In the genomic region with DNA sequence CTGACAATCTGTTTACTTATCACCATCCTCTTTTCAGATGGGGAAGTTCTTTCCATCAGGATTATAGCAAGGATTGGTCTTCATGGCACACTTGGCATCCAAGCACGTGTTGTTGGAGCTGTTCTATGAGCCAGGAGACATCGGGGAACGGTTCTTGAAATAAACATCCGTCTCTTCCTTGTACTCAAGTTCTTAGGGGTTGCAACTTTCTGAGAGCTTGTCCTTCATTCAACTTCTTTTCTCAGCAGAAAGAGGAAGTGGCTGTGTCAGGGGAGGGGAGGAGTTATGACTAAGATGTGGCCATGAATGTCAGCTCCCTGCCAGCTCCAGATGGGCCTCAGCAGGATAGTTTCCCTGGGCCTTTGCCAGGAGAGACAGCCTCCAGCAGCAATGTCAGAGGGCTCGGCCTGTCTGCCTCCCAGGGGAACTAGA, we compare ENCODE assay signal across 8 cellular contexts. TPM values are rescaled to one million over a fixed set of nuclear protein-coding genes. Genes with fewer than 3 reads are reported as not detected.
DNase-seq lines count a peak whose midpoint lies in the region; ATAC-seq and TF ChIP-seq lines count a peak whose summit lies in the region.
"Not testable (repeated sequence)": the region's sequence is repeated elsewhere in the genome, so short reads cannot be mapped to it uniquely, and the experiment has no call there.

No MANE protein-coding gene starts in this region.

- H3K9ac ChIP-seq in GM23248, result not testable (repeated sequence)
- H3K9ac ChIP-seq in OCI-LY3 (ENCODE audit: low read length), result peak overlapping the region; percentile 49; the same call in 1 of the 2 replicates

- DNase-seq in GM23248, result peak; percentile 74
- not testable (repeated sequence) for DNase-seq in activated T-helper 1 cell treated with anti-CD3 and anti-CD28 coated beads, Interleukin-12 subunit alpha, Interleukin-12 subunit beta, Interleukin-2, Interleukin-4 antibody, amounts not matched to agents 30 ng/mL and 10 ng/mL and 1 ng/mL, durations not matched to agents 14 hours and 24 hours and 36 hours (ENCODE audit: low spot score); natural killer cell; vagina (ENCODE audit: extremely low spot score in 2 of 2)
- peak; percentile 67 for DNase-seq in fibroblast of peridontal ligament (ENCODE audit: extremely low read depth)

- H2AFZ ChIP-seq in GM23248, result peak overlapping the region; percentile 69
- H2AFZ ChIP-seq in OCI-LY3 (ENCODE audit: low read depth, low read length), result not testable (repeated sequence)

- H3K4me1 ChIP-seq in GM23248 (ENCODE audit: insufficient read depth); OCI-LY3 (ENCODE audit: low read length); vagina: not testable (repeated sequence)

- intact Hi-C loops in activated T-helper 1 cell treated with anti-CD3 and anti-CD28 coated beads, Interleukin-12 subunit alpha, Interleukin-12 subunit beta, Interleukin-2, Interleukin-4 antibody, amounts not matched to agents 30 ng/mL and 10 ng/mL and 1 ng/mL, durations not matched to agents 14 hours and 24 hours and 36 hours (cut with micrococcal nuclease); natural killer cell (cut with micrococcal nuclease); vagina (cut with DNase I): not testable (repeated sequence)

- WGBS in GM23248 (ENCODE audit: low coverage in 1 of 2, low lambda C conversion rate in 2 of 2, missing lambda C conversion rate in 2 of 2), 2 experiments, result 0 to 1% methylated on average over 4 to 5 of the region's 5 CpGs

- H3K4me3 Mint-ChIP-seq in activated T-helper 1 cell treated with anti-CD3 and anti-CD28 coated beads, Interleukin-12 subunit alpha, Interleukin-12 subunit beta, Interleukin-2, Interleukin-4 antibody, amounts not matched to agents 30 ng/mL and 10 ng/mL and 1 ng/mL, durations not matched to agents 14 hours and 24 hours and 36 hours; natural killer cell: not testable (repeated sequence)

- H3K4me1 Mint-ChIP-seq in activated T-helper 1 cell treated with anti-CD3 and anti-CD28 coated beads, Interleukin-12 subunit alpha, Interleukin-12 subunit beta, Interleukin-2, Interleukin-4 antibody, amounts not matched to agents 30 ng/mL and 10 ng/mL and 1 ng/mL, durations not matched to agents 14 hours and 24 hours and 36 hours (ENCODE audit: low read depth); natural killer cell: not testable (repeated sequence)

- not testable (repeated sequence) for H3K36me3 ChIP-seq in GM23248 (ENCODE audit: low read depth); OCI-LY3 (replicated peaks; ENCODE audit: low read depth, low read length); vagina

- not testable (repeated sequence) for H4K20me1 ChIP-seq in GM23248 (ENCODE audit: insufficient read depth); OCI-LY3 (ENCODE audit: insufficient read depth, low read length)

- not testable (repeated sequence) for TF ChIP-seq CTCF in OCI-LY3 (IDR thresholded peaks at IDR 0.05; ENCODE audit: low read depth, low read length); natural killer cell (IDR thresholded peaks at IDR 0.05); vagina (IDR thresholded peaks at IDR 0.05)

- H3K9me3 ChIP-seq in GM23248 (ENCODE audit: low read depth); OCI-LY3 (ENCODE audit: insufficient read depth, low read length); vagina: not testable (repeated sequence)

- H3K4me3 ChIP-seq in GM23248, vagina: not testable (repeated sequence)
- peak overlapping the region; percentile 20; the same call in 1 of the 2 replicates for H3K4me3 ChIP-seq in OCI-LY3 (ENCODE audit: low read length)

- in situ Hi-C loops in GM23248 (cut with MboI), result not testable (repeated sequence)

- peak overlapping the region; percentile 68 for H3K4me2 ChIP-seq in GM23248 (ENCODE audit: unreplicated experiment)
- H3K4me2 ChIP-seq in OCI-LY3 (ENCODE audit: low read length), result peak overlapping the region; percentile 51

- not testable (repeated sequence) for H3K9me2 ChIP-seq in GM23248 (ENCODE audit: insufficient read depth)

- TF ChIP-seq POLR2A in vagina (IDR thresholded peaks at IDR 0.05), result not testable (repeated sequence)

- ATAC-seq in GM18498 (IDR thresholded peaks at IDR 0.05; ENCODE audit: unreplicated experiment) (peak; percentile 88), HG03520 (IDR thresholded peaks at IDR 0.05; ENCODE audit: unreplicated experiment) (peak; percentile 88), natural killer cell (peak; percentile 77 to 82 (median 79))

- not testable (repeated sequence) for H3K27me3 Mint-ChIP-seq in activated T-helper 1 cell treated with anti-CD3 and anti-CD28 coated beads, Interleukin-12 subunit alpha, Interleukin-12 subunit beta, Interleukin-2, Interleukin-4 antibody, amounts not matched to agents 30 ng/mL and 10 ng/mL and 1 ng/mL, durations not matched to agents 14 hours and 24 hours and 36 hours (ENCODE audit: insufficient read depth); natural killer cell (ENCODE audit: low read depth in 2 of 2)

- not testable (repeated sequence) for H3K79me2 ChIP-seq in GM23248 (ENCODE audit: insufficient read depth); OCI-LY3 (ENCODE audit: low read length)

- H3F3A ChIP-seq in GM23248 (ENCODE audit: insufficient read depth), result not testable (repeated sequence)

- H3K36me3 Mint-ChIP-seq in activated T-helper 1 cell treated with anti-CD3 and anti-CD28 coated beads, Interleukin-12 subunit alpha, Interleukin-12 subunit beta, Interleukin-2, Interleukin-4 antibody, amounts not matched to agents 30 ng/mL and 10 ng/mL and 1 ng/mL, durations not matched to agents 14 hours and 24 hours and 36 hours (ENCODE audit: low read depth); natural killer cell: not testable (repeated sequence)

- not testable (repeated sequence) for H3K9me3 Mint-ChIP-seq in activated T-helper 1 cell treated with anti-CD3 and anti-CD28 coated beads, Interleukin-12 subunit alpha, Interleukin-12 subunit beta, Interleukin-2, Interleukin-4 antibody, amounts not matched to agents 30 ng/mL and 10 ng/mL and 1 ng/mL, durations not matched to agents 14 hours and 24 hours and 36 hours; natural killer cell

- H3K27ac Mint-ChIP-seq in activated T-helper 1 cell treated with anti-CD3 and anti-CD28 coated beads, Interleukin-12 subunit alpha, Interleukin-12 subunit beta, Interleukin-2, Interleukin-4 antibody, amounts not matched to agents 30 ng/mL and 10 ng/mL and 1 ng/mL, durations not matched to agents 14 hours and 24 hours and 36 hours, result peak overlapping the region; percentile 75
- H3K27ac Mint-ChIP-seq in natural killer cell, result peak overlapping the region in 1 of 2 donors; percentile 71

- H3K27me3 ChIP-seq in GM23248 (replicated peaks; ENCODE audit: insufficient read depth); OCI-LY3 (ENCODE audit: low read depth, low read length); vagina: not testable (repeated sequence)

- H3K27ac ChIP-seq in GM23248, result peak overlapping the region; percentile 60
- peak overlapping the region; percentile 60 for H3K27ac ChIP-seq in OCI-LY3 (ENCODE audit: low read length)
- H3K27ac ChIP-seq in vagina, result peak overlapping the region; percentile 44

RNA-seq across cellular contexts. Expression of a gene that starts 15.9 kb away (rescaled TPM):
- total RNA-seq in GM23248 (2014; rRNA removed; shearing (Covaris generic)), result 3.8 and 4.3 TPM in 2 replicates
- polyA plus RNA-seq in GM23248 (2016; fragmentation: Nextera tagmentation; extraction: Ambion mirVana), result 9.4 and 9.7 TPM in 2 replicates
- 26.4 and 28.0 TPM in 2 replicates for total RNA-seq in activated T-helper 1 cell treated with anti-CD3 and anti-CD28 coated beads, Interleukin-12 subunit alpha, Interleukin-12 subunit beta, Interleukin-2, Interleukin-4 antibody, amounts not matched to agents 30 ng/mL and 10 ng/mL and 1 ng/mL, durations not matched to agents 14 hours and 24 hours and 36 hours
- total RNA-seq in natural killer cell, result 10 to 100 TPM; 32.3 to 48.3 (median 40.5) TPM
- 78.3 TPM for total RNA-seq in vagina

RNA-seq across cellular contexts. Expression of a gene that starts 20.8 kb away (rescaled TPM):
- 4.5 and 5.3 TPM in 2 replicates for total RNA-seq in GM23248 (2014; rRNA removed; shearing (Covaris generic))
- 4.9 and 5.6 TPM in 2 replicates for polyA plus RNA-seq in GM23248 (2016; fragmentation: Nextera tagmentation; extraction: Ambion mirVana)
- total RNA-seq in activated T-helper 1 cell treated with anti-CD3 and anti-CD28 coated beads, Interleukin-12 subunit alpha, Interleukin-12 subunit beta, Interleukin-2, Interleukin-4 antibody, amounts not matched to agents 30 ng/mL and 10 ng/mL and 1 ng/mL, durations not matched to agents 14 hours and 24 hours and 36 hours, result 4.0 and 4.2 TPM in 2 replicates
- total RNA-seq in natural killer cell (10 to 100 TPM in 1 of 3 donors, 1 to 10 TPM in 2; 1.9 to 12.9 (median 6.1) TPM), vagina (2.7 TPM)

RNA-seq across cellular contexts. Expression of a gene that starts 36.1 kb away (rescaled TPM):
- 0.43 TPM in 1 of 2 replicates, not detected in the other for total RNA-seq in GM23248 (2014; rRNA removed; shearing (Covaris generic))
- polyA plus RNA-seq in GM23248 (2016; fragmentation: Nextera tagmentation; extraction: Ambion mirVana), result 0.66 and 0.85 TPM in 2 replicates
- total RNA-seq in activated T-helper 1 cell treated with anti-CD3 and anti-CD28 coated beads, Interleukin-12 subunit alpha, Interleukin-12 subunit beta, Interleukin-2, Interleukin-4 antibody, amounts not matched to agents 30 ng/mL and 10 ng/mL and 1 ng/mL, durations not matched to agents 14 hours and 24 hours and 36 hours, result 0.64 and 0.73 TPM in 2 replicates
- total RNA-seq in natural killer cell, result under 1 TPM in 1 of 3 donors, not detected in 2; 0.40 TPM
- total RNA-seq in vagina, result not detected
